35 cellular contexts compared by ENCODE assay signal in the genomic region with DNA sequence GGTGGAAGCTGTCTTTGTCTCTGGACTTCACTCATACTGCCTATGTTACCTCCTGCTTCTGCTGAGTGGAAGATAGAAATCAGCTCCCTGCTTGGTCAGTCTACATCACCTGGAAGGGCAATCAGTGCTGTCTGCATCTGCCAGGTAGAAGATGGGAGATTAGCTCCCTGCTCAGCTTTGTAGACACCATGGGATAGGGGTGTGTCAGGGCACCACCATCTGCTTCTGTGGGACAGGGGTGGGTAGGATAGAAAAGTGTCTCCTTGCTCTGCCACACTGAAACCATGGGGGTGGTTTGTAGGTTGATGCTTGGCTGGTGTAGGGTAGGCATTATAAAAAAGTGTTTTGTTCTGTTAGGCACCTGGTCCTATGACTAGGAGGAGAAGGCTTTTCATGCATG. TPM values are rescaled to one million over a fixed set of nuclear protein-coding genes. Genes with fewer than 3 reads are reported as not detected.
"Had no signal": no experiment of that assay in that cellular context is flagged by ENCODE, and none has a peak within 500 bp of the region (broad histone marks: within the 10 kb centered on the region; RNA-seq: fewer than 3 reads in every experiment).

No MANE protein-coding gene starts in this region.

- H3K4me2 ChIP-seq: KMS-11, PC-9 had no signal

- H3K4me3 ChIP-seq: PC-9, SJCRH30, SK-N-MC had no signal

- H3K27me3 ChIP-seq: SJCRH30 had no signal

- ATAC-seq: Panc1, Right ventricle myocardium inferior, SK-N-SH treated with all-trans-retinoic acid at 6 μM for 48 hours had no signal

- H3K36me3 ChIP-seq: SJCRH30 had no signal

- H3K9me3 ChIP-seq: SJCRH30 had no signal

- H2AFZ ChIP-seq: PC-9 had no signal

- H3K9ac ChIP-seq: KMS-11 had no signal

- H3K4me1 ChIP-seq: SJCRH30 had no signal

- DNase-seq: Karpas-422, KBM-7, MM.1S, MV-4-11, NCI-H1092, NCI-H1105, NCI-H1417 treated with DMSO at 0.1 percent for 48 hours, NCI-H1436 treated with DMSO at 0.1 percent for 48 hours, NCI-H1694 treated with DMSO at 0.1 percent for 48 hours, NCI-H187 treated with DMSO at 0.1 percent for 48 hours, NCI-H2029, NCI-H2081, NCI-H2171 treated with DMSO at 0.1 percent for 48 hours, NCI-H226, NCI-H446 treated with DMSO at 0.1 percent for 48 hours, NCI-H510A, NCI-H524, NCI-H526, NCI-H69, NCI-H748 treated with DMSO at 0.1 percent for 48 hours, NCI-H82, PC-9, SHP77, SIG-M5, SJCRH30 had no signal

- H3K27ac ChIP-seq: KMS-11, PC-9, RWPE1, SJCRH30, SK-N-MC had no signal

RNA-seq across cellular contexts. Expression of a gene that starts 34.1 kb away (rescaled TPM):
- total RNA-seq: LHCN-M2, MCF 10A, OCI-LY7, PC-9, Right ventricle myocardium inferior, SJCRH30, SK-MEL-5 had no signal
